Comparison of ENCODE assay signal across 18 cellular contexts in genomic region chr10:66926841-66927240, GRCh38. TPM values are rescaled to one million over a fixed set of nuclear protein-coding genes. Genes with fewer than 3 reads are reported as not detected.
A peak's percentile ranks its signal among the peaks of the same experiment; 100 is the strongest.
DNase-seq lines count a peak whose midpoint lies in the region; TF ChIP-seq lines count a peak whose summit lies in the region.
"Had no signal": no experiment of that assay in that cellular context is flagged by ENCODE, and none has a peak within 500 bp of the region (broad histone marks: within the 10 kb centered on the region; RNA-seq: fewer than 3 reads in every experiment).

No MANE protein-coding gene starts in this region.

- H3K4me1 ChIP-seq in HAP-1 = peaks cover 28% of the 10 kb centered on the region
- H3K4me1 ChIP-seq: BE2C had no signal

- H3K36me3 ChIP-seq in HAP-1 (replicated peaks) = no peaks in the 10 kb centered on the region
- H3K36me3 ChIP-seq: BE2C had no signal

- H3K9me3 ChIP-seq in HAP-1 = no peaks in the 10 kb centered on the region
- H3K9me3 ChIP-seq: BE2C had no signal

- in situ Hi-C loops in HAP-1 (cut with MboI; ENCODE audit: low sequenced_read_pairs) = loop anchor here (25.0 kb wide), 1 partner anchor 585 kb away; no protein-coding TSS in a partner anchor

- H3K4me3 ChIP-seq in HAP-1 = peak overlapping the region; percentile 38
- H3K4me3 ChIP-seq: PC-9 had no signal

- H3K4me1 Mint-ChIP-seq in mesothelial cell of epicardium = peaks cover 39% of the 10 kb centered on the region

- TF ChIP-seq CTCF in mesothelial cell of epicardium (IDR thresholded peaks at IDR 0.05; ENCODE audit: unreplicated experiment) = no peak

- peaks cover 63% of the 10 kb centered on the region for H3K27me3 Mint-ChIP-seq in mesothelial cell of epicardium (ENCODE audit: low read depth)

- H3K9me3 Mint-ChIP-seq in mesothelial cell of epicardium = no peaks in the 10 kb centered on the region

- H3K4me3 Mint-ChIP-seq in mesothelial cell of epicardium = peak overlapping the region; percentile 69
- H3K4me3 Mint-ChIP-seq: CD4-positive, alpha-beta memory T cell had no signal

- H3K27me3 ChIP-seq in HAP-1 (ENCODE audit: low read depth) = no peaks in the 10 kb centered on the region

- no peak overlapping the region for H3K27ac Mint-ChIP-seq in mesothelial cell of epicardium
- H3K27ac Mint-ChIP-seq: CD4-positive, alpha-beta memory T cell had no signal

- DNase-seq in HAP-1 (ENCODE audit: low spot score in 2 of 2) (peak; percentile 8 to 11), mesothelial cell of epicardium (ENCODE audit: low spot score in 2 of 2, unreplicated experiment in 2 of 2) (no peak), DMS 273 (lab: John Stamatoyannopoulos, UW; ENCODE audit: unreplicated experiment) (no peak), cortex of kidney (lab: John Stamatoyannopoulos, UW) (no peak)
- DNase-seq in effector CD4-positive, alpha-beta T cell = no peak
- DNase-seq: BE2C; CD4-positive, alpha-beta memory T cell; GOT3; NCI-H1417; NCI-H187; NCI-H345; NCI-H524 treated with DMSO at 0.1 percent for 48 hours; PC-9; SIG-M5 had no signal

- H3K27ac ChIP-seq in cingulate gyrus (ENCODE audit: low read depth, low read length) (peak overlapping the region; percentile 43), temporal lobe (ENCODE audit: low read depth, low read length) (peak overlapping the region; percentile 34)
- H3K27ac ChIP-seq: KMS-11, PC-9, RWPE1 had no signal

- no peaks in the 10 kb centered on the region for H3K36me3 Mint-ChIP-seq in mesothelial cell of epicardium
- H3K36me3 Mint-ChIP-seq: CD4-positive, alpha-beta memory T cell had no signal

RNA-seq across cellular contexts. Expression of gene LRRTM3, which starts 1.0 kb away (rescaled TPM):
- total RNA-seq in mesothelial cell of epicardium (4.6 to 5.6 TPM (median 5.2 TPM) in 3 replicates), temporal lobe (23.1 TPM)
- total RNA-seq: CD4-positive, alpha-beta memory T cell; PC-9 had no signal

Comparison
In these comparisons a context has a peak if more than half of its experiments do, and no peak if none do; other contexts are left out.
1. DNase-seq: peak in HAP-1 (2 of 2); none in mesothelial cell of epicardium (0 of 2), effector CD4-positive, alpha-beta T cell (single experiment), DMS 273 (single experiment) and cortex of kidney (single experiment).